In the genomic region with DNA sequence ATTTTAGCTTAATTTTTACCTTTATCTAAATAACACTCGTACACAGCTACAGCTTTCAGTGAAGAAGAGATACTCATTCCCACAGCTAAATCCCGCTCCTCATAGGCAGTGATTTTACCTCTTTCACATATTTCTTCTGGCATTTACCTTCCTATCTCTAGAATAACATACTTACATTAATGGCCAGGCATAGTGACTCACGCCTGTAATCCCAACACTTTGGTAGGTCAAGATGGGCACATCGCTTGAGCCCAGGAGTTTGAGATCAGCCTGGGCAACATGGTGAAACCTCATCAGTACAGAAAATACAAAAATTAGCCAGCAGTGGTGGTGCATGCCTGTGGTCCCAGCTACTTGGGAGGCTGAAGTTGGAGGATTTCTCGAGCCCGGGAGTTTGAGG, we compare ENCODE assay signal across 1 cellular context.
TF ChIP-seq lines count a peak whose summit lies in the region.

No MANE protein-coding gene starts in this region.

TF ChIP-seq in HepG2, 621 proteins besides CTCF, POLR2A, EP300 and RAD21:
- no peak for TF ChIP-seq SSRP1 (CRISPR knock-in tag; IDR thresholded peaks at IDR 0.05)
- no peak for TF ChIP-seq KAT8 (CRISPR knock-in tag; IDR thresholded peaks at IDR 0.05)
- no peak for TF ChIP-seq YY1 (IDR thresholded peaks at IDR 0.05; ENCODE audit: insufficient read depth, insufficient replicate concordance, low read depth, low read length)
- no peak for TF ChIP-seq ZNF260 (CRISPR knock-in tag; IDR thresholded peaks at IDR 0.05; ENCODE audit: borderline replicate concordance, low read depth)
- TF ChIP-seq ZNF407 (CRISPR knock-in tag; IDR thresholded peaks at IDR 0.05; ENCODE audit: not compliant biosample characterization), result no peak
- no peak for TF ChIP-seq KDM1A (CRISPR knock-in tag; IDR thresholded peaks at IDR 0.05)
- TF ChIP-seq, protein P1, sequence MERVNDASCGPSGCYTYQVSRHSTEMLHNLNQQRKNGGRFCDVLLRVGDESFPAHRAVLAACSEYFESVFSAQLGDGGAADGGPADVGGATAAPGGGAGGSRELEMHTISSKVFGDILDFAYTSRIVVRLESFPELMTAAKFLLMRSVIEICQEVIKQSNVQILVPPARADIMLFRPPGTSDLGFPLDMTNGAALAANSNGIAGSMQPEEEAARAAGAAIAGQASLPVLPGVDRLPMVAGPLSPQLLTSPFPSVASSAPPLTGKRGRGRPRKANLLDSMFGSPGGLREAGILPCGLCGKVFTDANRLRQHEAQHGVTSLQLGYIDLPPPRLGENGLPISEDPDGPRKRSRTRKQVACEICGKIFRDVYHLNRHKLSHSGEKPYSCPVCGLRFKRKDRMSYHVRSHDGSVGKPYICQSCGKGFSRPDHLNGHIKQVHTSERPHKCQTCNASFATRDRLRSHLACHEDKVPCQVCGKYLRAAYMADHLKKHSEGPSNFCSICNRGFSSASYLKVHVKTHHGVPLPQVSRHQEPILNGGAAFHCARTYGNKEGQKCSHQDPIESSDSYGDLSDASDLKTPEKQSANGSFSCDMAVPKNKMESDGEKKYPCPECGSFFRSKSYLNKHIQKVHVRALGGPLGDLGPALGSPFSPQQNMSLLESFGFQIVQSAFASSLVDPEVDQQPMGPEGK (CRISPR knock-in tag; IDR thresholded peaks at IDR 0.05), result no peak
- TF ChIP-seq HINFP (CRISPR knock-in tag; IDR thresholded peaks at IDR 0.05; ENCODE audit: low read depth), result no peak
- no peak for TF ChIP-seq TOE1 (CRISPR knock-in tag; IDR thresholded peaks at IDR 0.05)
